8 cellular contexts compared by ENCODE assay signal in genomic region chr12:1083086-1083887, GRCh38.
A peak's percentile ranks its signal among the peaks of the same experiment; 100 is the strongest.
DNase-seq lines count a peak whose midpoint lies in the region; ATAC-seq and TF ChIP-seq lines count a peak whose summit lies in the region.

No MANE protein-coding gene starts in this region.

- no peaks in the 10 kb centered on the region for H3K9me3 ChIP-seq in DOHH2 (ENCODE audit: control insufficient read depth, insufficient read depth, low read length)
- no peaks in the 10 kb centered on the region for H3K9me3 ChIP-seq in trophoblast cell (ENCODE audit: insufficient read depth, low read depth, low read length)

- peaks cover 4% of the 10 kb centered on the region for H3K36me3 Mint-ChIP-seq in glutamatergic neuron (ENCODE audit: unreplicated experiment)

- H3K4me1 Mint-ChIP-seq in glutamatergic neuron (ENCODE audit: low read depth, unreplicated experiment): peaks cover 15% of the 10 kb centered on the region

- H3K9me2 ChIP-seq in DOHH2 (replicated peaks; ENCODE audit: control insufficient read depth, low read length): no peaks in the 10 kb centered on the region

- H3K36me3 ChIP-seq in DOHH2 (ENCODE audit: control insufficient read depth, low read length) (no peaks in the 10 kb centered on the region), trophoblast cell (ENCODE audit: control insufficient read depth in 1 of 2, insufficient read depth in 2 of 2, low read length in 2 of 2) (no peaks in the 10 kb centered on the region)

- H3K4me3 ChIP-seq in DOHH2 (ENCODE audit: low read length) (no peak overlapping the region), trophoblast cell (ENCODE audit: low read depth, low read length) (no peak overlapping the region)

- WGBS in trophoblast cell (ENCODE audit: extremely low coverage, insufficient coverage, insufficient read length): no CpG with 5 or more reads among the region's 12 CpGs

- H2AFZ ChIP-seq in trophoblast cell (ENCODE audit: insufficient read depth, low read length, poor library complexity): no peak overlapping the region

- H2BK120ac ChIP-seq in trophoblast cell (ENCODE audit: insufficient read depth, low read length, poor library complexity): no peak overlapping the region

- peak overlapping the region; percentile 78 for H3K4me3 Mint-ChIP-seq in glutamatergic neuron (ENCODE audit: unreplicated experiment)

- no peak overlapping the region for H2BK5ac ChIP-seq in trophoblast cell (ENCODE audit: low read depth, low read length, poor library complexity)

- H3K27ac Mint-ChIP-seq in glutamatergic neuron (ENCODE audit: unreplicated experiment): peak overlapping the region; percentile 91

- H2BK12ac ChIP-seq in trophoblast cell (ENCODE audit: low read length): no peak overlapping the region

- H3K27me3 Mint-ChIP-seq in glutamatergic neuron (ENCODE audit: unreplicated experiment): no peaks in the 10 kb centered on the region

- H3K9me3 Mint-ChIP-seq in glutamatergic neuron (ENCODE audit: unreplicated experiment): no peaks in the 10 kb centered on the region

- no peak overlapping the region for H4K91ac ChIP-seq in trophoblast cell (ENCODE audit: low read depth, low read length)

- ATAC-seq in HG03196 (IDR thresholded peaks at IDR 0.05; ENCODE audit: unreplicated experiment): no peak

- no peak overlapping the region for H4K12ac ChIP-seq in trophoblast cell (ENCODE audit: low read depth, low read length)

- H3K27ac ChIP-seq in DOHH2 (ENCODE audit: low read depth, low read length) (0 out of 2 replicates have a peak overlapping the region, but pooled peaks have one; percentile 3), trophoblast cell (ENCODE audit: low read depth, low read length) (no peak overlapping the region)

- no peaks in the 10 kb centered on the region for H3K27me3 ChIP-seq in DOHH2 (ENCODE audit: control insufficient read depth, low read length)
- H3K27me3 ChIP-seq in trophoblast cell (ENCODE audit: insufficient read depth, low read length): no peaks in the 10 kb centered on the region

- peaks cover 24% of the 10 kb centered on the region for H3F3A ChIP-seq in DOHH2 (ENCODE audit: control insufficient read depth, insufficient read depth)

- no peak overlapping the region for H3K4ac ChIP-seq in trophoblast cell (ENCODE audit: low read depth, low read length)

- H3K23ac ChIP-seq in trophoblast cell (ENCODE audit: low read length): no peak overlapping the region

- H4K20me1 ChIP-seq in DOHH2 (ENCODE audit: control insufficient read depth, insufficient read depth, low read depth, low read length): no peaks in the 10 kb centered on the region

- peaks cover 14% of the 10 kb centered on the region for H3K4me1 ChIP-seq in DOHH2 (ENCODE audit: control insufficient read depth, low read length)
- H3K4me1 ChIP-seq in trophoblast cell (ENCODE audit: control insufficient read depth in 1 of 2, insufficient read depth in 2 of 2, low read length in 2 of 2): no peaks in the 10 kb centered on the region

- H3K79me1 ChIP-seq in trophoblast cell (ENCODE audit: low read length): no peaks in the 10 kb centered on the region

- H3K18ac ChIP-seq in trophoblast cell (ENCODE audit: low read length): no peak overlapping the region

- peak; percentile 52 for DNase-seq in SK-N-DZ (ENCODE audit: low spot score)
- peak; percentile 35 for DNase-seq in glutamatergic neuron
- DNase-seq in trophoblast cell: peak; percentile 36 to 81
- DNase-seq in GOT3 (lab: John Stamatoyannopoulos, UW): no peak
- no peak for DNase-seq in RKO (ENCODE audit: low spot score)
- DNase-seq in germinal center (ENCODE audit: low spot score): no peak

- H4K8ac ChIP-seq in trophoblast cell (ENCODE audit: low read depth, low read length): no peak overlapping the region

- H2AK5ac ChIP-seq in trophoblast cell (ENCODE audit: low read length): no peak overlapping the region

- TF ChIP-seq CTCF in DOHH2 (IDR thresholded peaks at IDR 0.05; ENCODE audit: low read depth, low read length, poor library complexity, severe bottlenecking) (no peak), glutamatergic neuron (IDR thresholded peaks at IDR 0.05; ENCODE audit: partially characterized antibody, unreplicated experiment) (no peak)

- H3K4me2 ChIP-seq in DOHH2 (ENCODE audit: low read length) (no peak overlapping the region), trophoblast cell (ENCODE audit: low read length) (no peak overlapping the region)

- peaks cover 4% of the 10 kb centered on the region for H3K79me2 ChIP-seq in DOHH2 (ENCODE audit: control insufficient read depth, low read length)
- H3K79me2 ChIP-seq in trophoblast cell (ENCODE audit: control insufficient read depth, insufficient read depth, low read length, poor library complexity): no peaks in the 10 kb centered on the region

- no peak overlapping the region for H3K14ac ChIP-seq in trophoblast cell (ENCODE audit: low read length)

- no peak overlapping the region for H3K9ac ChIP-seq in trophoblast cell (ENCODE audit: low read length)

Comparison
In these comparisons a context has a peak if more than half of its experiments do, and no peak if none do; other contexts are left out.
1. DNase-seq: peak in SK-N-DZ (single experiment), glutamatergic neuron (single experiment) and trophoblast cell (2 of 2); none in GOT3 (single experiment), RKO (single experiment) and germinal center (single experiment).